Comparison of ENCODE assay signal across 8 cellular contexts in genomic region chr7:5396542-5396941, GRCh38. TPM values are rescaled to one million over a fixed set of nuclear protein-coding genes. Genes with fewer than 3 reads are reported as not detected.
A peak's percentile ranks its signal among the peaks of the same experiment; 100 is the strongest.
DNase-seq lines count a peak whose midpoint lies in the region; ATAC-seq and TF ChIP-seq lines count a peak whose summit lies in the region.

No MANE protein-coding gene starts in this region.

- no peaks in the 10 kb centered on the region for H3K27me3 Mint-ChIP-seq in activated T-cell treated with anti-CD3 and anti-CD28 coated beads, Interleukin-2, amount 50 U/mL, for 72 hours (ENCODE audit: low read depth)

- in situ Hi-C loops in GM13977 (cut with MboI; ENCODE audit: low pct_unique_long_range_greater_than_20kb, low sequenced_read_pairs, unreplicated experiment), result no loop called here

- TF ChIP-seq CTCF in GM13977 (IDR thresholded peaks at IDR 0.05; ENCODE audit: extremely low read depth, insufficient read depth, missing control alignments) (peak; percentile 52), OCI-LY1 (IDR thresholded peaks at IDR 0.05; ENCODE audit: low read length) (peak; percentile 58)

- peak overlapping the region; percentile 76 to 91 for H3K4me3 Mint-ChIP-seq in activated T-cell treated with anti-CD3 and anti-CD28 coated beads, Interleukin-2, amount 50 U/mL, for 72 hours

- peaks cover 29% of the 10 kb centered on the region for H3K4me1 ChIP-seq in OCI-LY1 (ENCODE audit: insufficient read depth, low read length, severe bottlenecking)

- H4K20me1 ChIP-seq in OCI-LY1 (ENCODE audit: insufficient read depth, low read length), result no peaks in the 10 kb centered on the region

- H3K9ac ChIP-seq in OCI-LY1 (ENCODE audit: low read length), result peak overlapping the region; percentile 89

- H3K36me3 ChIP-seq in OCI-LY1 (ENCODE audit: insufficient read depth, low read length), result peaks cover 19% of the 10 kb centered on the region

- peaks cover 26% of the 10 kb centered on the region for H3K4me1 Mint-ChIP-seq in activated T-cell treated with anti-CD3 and anti-CD28 coated beads, Interleukin-2, amount 50 U/mL, for 72 hours (ENCODE audit: low read depth)

- H3K4me2 ChIP-seq in OCI-LY1 (ENCODE audit: low read length), result peak overlapping the region; percentile 86

- no peak overlapping the region for H2AFZ ChIP-seq in OCI-LY1 (ENCODE audit: low read length)

- intact Hi-C loops in head of caudate nucleus (cut with DNase I), result no loop called here

- no peaks in the 10 kb centered on the region for H3K9me2 ChIP-seq in OCI-LY1 (ENCODE audit: low read depth, low read length)

- no peaks in the 10 kb centered on the region for H3K9me3 Mint-ChIP-seq in activated T-cell treated with anti-CD3 and anti-CD28 coated beads, Interleukin-2, amount 50 U/mL, for 72 hours

- H3K27ac ChIP-seq in OCI-LY1 (ENCODE audit: low read depth, low read length, poor library complexity, severe bottlenecking), result peak overlapping the region; percentile 54

- DNase-seq in GM13977 (ENCODE audit: low spot score) (peak; percentile 83), head of caudate nucleus (peak in 22 of 42 donors; percentile 12 to 73 (median 42)), cerebellar cortex (ENCODE audit: low spot score) (no peak), DMS79 (lab: John Stamatoyannopoulos, UW) (no peak)
- DNase-seq in activated T-cell treated with anti-CD3 and anti-CD28 coated beads, Interleukin-2, amount 50 U/mL, for 72 hours, result peak; percentile 65 to 67
- peak; percentile 37 to 40 for DNase-seq in stimulated activated CD4-positive, alpha-beta T cell treated with anti-CD3 and anti-CD28 coated beads, Interleukin-1b, Interleukin-23, amount 100 ng/mL, for 4 hours (ENCODE audit: low read depth in 2 of 2)

- H3K27ac Mint-ChIP-seq in activated T-cell treated with anti-CD3 and anti-CD28 coated beads, Interleukin-2, amount 50 U/mL, for 72 hours, result peak overlapping the region; percentile 76

- H3K4me3 ChIP-seq in OCI-LY1 (ENCODE audit: low read depth, low read length, poor library complexity, severe bottlenecking), result peak overlapping the region; percentile 82

- H3F3A ChIP-seq in OCI-LY1 (ENCODE audit: insufficient read depth, low read length), result no peaks in the 10 kb centered on the region

- no peaks in the 10 kb centered on the region for H3K79me2 ChIP-seq in OCI-LY1 (ENCODE audit: insufficient read depth, low read length)

- peak; percentile 54 for ATAC-seq in HG02759 (IDR thresholded peaks at IDR 0.05; ENCODE audit: unreplicated experiment)
- peak; percentile 54 to 58 for ATAC-seq in activated T-cell treated with anti-CD3 and anti-CD28 coated beads, Interleukin-2, amount 50 U/mL, for 72 hours (replicated peaks in 1 of 2)

- H3K9me3 ChIP-seq in OCI-LY1 (ENCODE audit: low read length), result no peaks in the 10 kb centered on the region

- no peaks in the 10 kb centered on the region for H3K27me3 ChIP-seq in OCI-LY1 (ENCODE audit: insufficient read depth, low read length)

- peaks cover 7 to 11% of the 10 kb centered on the region in 2 donors for H3K36me3 Mint-ChIP-seq in activated T-cell treated with anti-CD3 and anti-CD28 coated beads, Interleukin-2, amount 50 U/mL, for 72 hours (ENCODE audit: insufficient read depth in 2 of 2)

RNA-seq across cellular contexts. Expression of gene TNRC18, which starts 27.1 kb away (rescaled TPM):
- 10 to 100 TPM; 67.6 to 69.0 TPM for total RNA-seq in activated T-cell treated with anti-CD3 and anti-CD28 coated beads, Interleukin-2, amount 50 U/mL, for 72 hours

Comparison
In these comparisons a context has a peak if more than half of its experiments do, and no peak if none do; other contexts are left out.
1. DNase-seq: peak in GM13977 (single experiment), activated T-cell treated with anti-CD3 and anti-CD28 coated beads, Interleukin-2, amount 50 U/mL, for 72 hours (2 of 2), head of caudate nucleus (22 of 42) and stimulated activated CD4-positive, alpha-beta T cell treated with anti-CD3 and anti-CD28 coated beads, Interleukin-1b, Interleukin-23, amount 100 ng/mL, for 4 hours (2 of 2); none in cerebellar cortex (single experiment) and DMS79 (single experiment).